Comparison of ENCODE assay signal across 8 cellular contexts in the genomic region with DNA sequence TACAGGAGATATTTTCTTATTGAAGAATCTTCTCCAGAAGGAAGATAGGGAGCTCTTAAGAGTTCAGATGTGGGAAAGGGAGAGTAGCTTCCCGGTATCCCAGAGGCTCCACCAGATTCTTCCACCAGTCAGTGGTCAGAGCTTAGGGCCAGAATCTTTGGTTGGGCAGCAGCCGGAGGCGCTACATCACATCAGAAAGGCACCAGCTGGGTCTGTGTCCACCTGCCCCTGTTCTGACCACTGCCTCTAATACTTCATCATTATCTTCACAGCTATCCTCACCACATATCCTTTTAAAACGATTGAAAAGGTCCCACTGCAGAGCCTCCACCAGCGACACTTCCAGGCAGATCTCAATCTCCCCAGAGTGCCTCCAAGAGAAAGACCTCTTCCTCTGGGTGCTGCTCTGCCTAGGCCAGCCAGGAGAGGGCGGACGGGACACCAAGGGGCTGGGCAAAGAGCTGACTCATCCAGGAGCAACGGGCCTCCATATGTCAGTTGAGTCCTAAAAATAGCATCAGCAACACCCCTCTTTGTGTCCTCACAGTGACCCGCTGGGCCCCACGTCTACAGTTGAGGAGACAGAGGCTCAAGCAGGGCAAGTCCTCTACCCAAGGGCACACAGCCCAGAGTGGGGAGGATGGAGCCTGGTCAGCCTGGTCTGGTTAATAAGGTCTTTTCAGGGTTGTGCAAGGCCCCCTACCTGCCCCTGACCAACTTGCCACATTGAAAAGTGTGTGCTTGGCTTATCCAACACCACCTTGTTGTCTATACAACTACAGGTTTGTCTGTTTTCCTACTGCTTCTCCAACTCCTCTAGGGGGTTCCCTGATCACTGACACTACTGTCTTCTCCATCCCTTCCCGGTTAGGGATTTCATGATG.
DNase-seq lines count a peak whose midpoint lies in the region; ATAC-seq and TF ChIP-seq lines count a peak whose summit lies in the region.

No MANE protein-coding gene starts in this region.

- no peaks in the 10 kb centered on the region for H3K36me3 Mint-ChIP-seq in activated CD4-positive, alpha-beta T cell treated with anti-CD3 and anti-CD28 coated beads, Interleukin-2, amount 10 ng/mL, durations not matched to agents 24 days and 14 days (ENCODE audit: low read depth)
- H3K36me3 Mint-ChIP-seq in dendritic cell treated with granulocyte-macrophage colony-stimulating factor and Interleukin-4, amounts not matched to agents 40 ng/mL and 50 ng/mL, for 4 days (ENCODE audit: low read depth): no peaks in the 10 kb centered on the region
- H3K36me3 Mint-ChIP-seq in nephron progenitor cell (ENCODE audit: low read depth): peaks cover 22% of the 10 kb centered on the region

- DNase-seq in activated CD4-positive, alpha-beta T cell treated with anti-CD3 and anti-CD28 coated beads, Interleukin-2, amount 10 ng/mL, durations not matched to agents 24 days and 14 days: peak; percentile 62
- no peak for DNase-seq in activated CD4-positive, alpha-beta T cell treated with anti-CD3 and anti-CD28 coated beads, Interleukin-2, amount 50 U/mL, for 1 hour
- DNase-seq in RKO (ENCODE audit: low spot score): peak; percentile 78
- DNase-seq in nephron progenitor cell: peak; percentile 35
- DNase-seq in prostate gland (ENCODE audit: low spot score): no peak
- no peak for DNase-seq in T-helper 9 cell

- no peaks in the 10 kb centered on the region for H3K4me1 ChIP-seq in prostate gland (replicated peaks)

- H3K4me3 Mint-ChIP-seq in activated CD4-positive, alpha-beta T cell treated with anti-CD3 and anti-CD28 coated beads, Interleukin-2, amount 10 ng/mL, durations not matched to agents 24 days and 14 days: no peak overlapping the region
- H3K4me3 Mint-ChIP-seq in dendritic cell treated with granulocyte-macrophage colony-stimulating factor and Interleukin-4, amounts not matched to agents 40 ng/mL and 50 ng/mL, for 4 days: no peak overlapping the region
- H3K4me3 Mint-ChIP-seq in nephron progenitor cell: no peak overlapping the region

- intact Hi-C loops in activated CD4-positive, alpha-beta T cell treated with anti-CD3 and anti-CD28 coated beads, Interleukin-2, amount 10 ng/mL, durations not matched to agents 24 days and 14 days (cut with micrococcal nuclease): no loop called here
- intact Hi-C loops in dendritic cell treated with granulocyte-macrophage colony-stimulating factor and Interleukin-4, amounts not matched to agents 40 ng/mL and 50 ng/mL, for 4 days (cut with micrococcal nuclease): loop anchor here (10.0 kb wide), 1 partner anchor 98 kb away; no protein-coding TSS in a partner anchor
- intact Hi-C loops in prostate gland (cut with DNase I): no loop called here

- ATAC-seq in HG03442 (IDR thresholded peaks at IDR 0.05; ENCODE audit: unreplicated experiment): peak; percentile 73

- no peaks in the 10 kb centered on the region for H3K27me3 Mint-ChIP-seq in activated CD4-positive, alpha-beta T cell treated with anti-CD3 and anti-CD28 coated beads, Interleukin-2, amount 10 ng/mL, durations not matched to agents 24 days and 14 days
- peaks cover 3% of the 10 kb centered on the region for H3K27me3 Mint-ChIP-seq in dendritic cell treated with granulocyte-macrophage colony-stimulating factor and Interleukin-4, amounts not matched to agents 40 ng/mL and 50 ng/mL, for 4 days
- no peaks in the 10 kb centered on the region for H3K27me3 Mint-ChIP-seq in nephron progenitor cell (ENCODE audit: low read depth, poor library complexity)

- H3K27me3 ChIP-seq in prostate gland (replicated peaks; ENCODE audit: insufficient read depth): no peaks in the 10 kb centered on the region

- H3K4me1 Mint-ChIP-seq in activated CD4-positive, alpha-beta T cell treated with anti-CD3 and anti-CD28 coated beads, Interleukin-2, amount 10 ng/mL, durations not matched to agents 24 days and 14 days: peaks cover 2% of the 10 kb centered on the region
- H3K4me1 Mint-ChIP-seq in dendritic cell treated with granulocyte-macrophage colony-stimulating factor and Interleukin-4, amounts not matched to agents 40 ng/mL and 50 ng/mL, for 4 days (ENCODE audit: low read depth): peaks cover 17% of the 10 kb centered on the region
- H3K4me1 Mint-ChIP-seq in nephron progenitor cell: peaks cover 27% of the 10 kb centered on the region

- H3K36me3 ChIP-seq in prostate gland: no peaks in the 10 kb centered on the region

- H3K4me3 ChIP-seq in prostate gland: no peak overlapping the region

- no peak overlapping the region for H3K27ac Mint-ChIP-seq in activated CD4-positive, alpha-beta T cell treated with anti-CD3 and anti-CD28 coated beads, Interleukin-2, amount 10 ng/mL, durations not matched to agents 24 days and 14 days
- peak overlapping the region; percentile 24 for H3K27ac Mint-ChIP-seq in dendritic cell treated with granulocyte-macrophage colony-stimulating factor and Interleukin-4, amounts not matched to agents 40 ng/mL and 50 ng/mL, for 4 days
- peak overlapping the region; percentile 9 for H3K27ac Mint-ChIP-seq in nephron progenitor cell

- no peak overlapping the region for H3K27ac ChIP-seq in prostate gland

- no peaks in the 10 kb centered on the region for H3K9me3 ChIP-seq in prostate gland

- no peak for TF ChIP-seq POLR2A in prostate gland (IDR thresholded peaks at IDR 0.05)

- 61% methylated on average over 11 of the region's 11 CpGs for WGBS in prostate gland

- no peaks in the 10 kb centered on the region for H3K9me3 Mint-ChIP-seq in activated CD4-positive, alpha-beta T cell treated with anti-CD3 and anti-CD28 coated beads, Interleukin-2, amount 10 ng/mL, durations not matched to agents 24 days and 14 days
- H3K9me3 Mint-ChIP-seq in dendritic cell treated with granulocyte-macrophage colony-stimulating factor and Interleukin-4, amounts not matched to agents 40 ng/mL and 50 ng/mL, for 4 days: no peaks in the 10 kb centered on the region
- no peaks in the 10 kb centered on the region for H3K9me3 Mint-ChIP-seq in nephron progenitor cell

- TF ChIP-seq CTCF in nephron progenitor cell (IDR thresholded peaks at IDR 0.05) (peak; percentile 40), prostate gland (IDR thresholded peaks at IDR 0.05) (no peak)

Comparison
In these comparisons a context has a peak if more than half of its experiments do, and no peak if none do; other contexts are left out.
1. DNase-seq: peak in activated CD4-positive, alpha-beta T cell treated with anti-CD3 and anti-CD28 coated beads, Interleukin-2, amount 10 ng/mL, durations not matched to agents 24 days and 14 days (single experiment), RKO (single experiment) and nephron progenitor cell (single experiment); none in activated CD4-positive, alpha-beta T cell treated with anti-CD3 and anti-CD28 coated beads, Interleukin-2, amount 50 U/mL, for 1 hour (single experiment), prostate gland (single experiment) and T-helper 9 cell (single experiment).